ENCODE assay signal across 17 cellular contexts in the genomic region with DNA sequence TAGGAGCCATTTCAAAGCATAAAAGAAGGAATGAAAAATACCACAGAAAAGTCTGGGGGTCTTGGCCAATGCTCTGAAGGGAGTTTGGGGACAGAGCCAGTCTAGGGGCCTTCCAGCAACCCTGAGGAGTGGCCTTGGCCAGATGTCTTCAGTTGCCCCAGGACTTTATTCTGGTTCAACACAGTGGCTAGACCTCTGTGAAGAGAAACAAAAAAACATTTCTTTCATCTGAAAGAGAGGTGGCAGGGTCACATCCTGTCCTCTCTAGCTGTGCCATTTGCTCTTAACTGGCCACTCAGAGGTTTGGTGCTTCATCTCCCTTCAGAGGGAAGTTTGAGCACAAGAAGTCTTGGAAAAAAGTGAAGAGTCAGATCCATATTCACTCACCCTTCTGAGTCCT.
A peak's percentile ranks its signal among the peaks of the same experiment; 100 is the strongest.
DNase-seq lines count a peak whose midpoint lies in the region; ATAC-seq, FAIRE-seq and TF ChIP-seq lines count a peak whose summit lies in the region.
"Had no signal": no experiment of that assay in that cellular context is flagged by ENCODE, and none has a peak within 500 bp of the region (broad histone marks: within the 10 kb centered on the region; RNA-seq: fewer than 3 reads in every experiment).

No MANE protein-coding gene starts in this region.

- H4K8ac ChIP-seq in H1 (ENCODE audit: extremely low read depth, insufficient read depth, low read length), result no peak overlapping the region

- H3K4me3 Mint-ChIP-seq in GM23338 (no peak overlapping the region), T-cell (no peak overlapping the region)
- H3K4me3 Mint-ChIP-seq: CD4-positive, CD25-positive, alpha-beta regulatory T cell had no signal

- TF ChIP-seq CTCF in GM23338 (conservative IDR thresholded peaks at IDR 0.05; ENCODE audit: low read depth in 2 of 2) (no peak), H1 (IDR thresholded peaks at IDR 0.05; ENCODE audit: control extremely low read depth in 1 of 3, insufficient read depth in 1 of 3, low read depth in 1 of 3, low read length in 3 of 3) (no peak), ovary (IDR thresholded peaks at IDR 0.05) (no peak)

- H3K9me3 Mint-ChIP-seq in GM23338 (peaks cover 49% of the 10 kb centered on the region), T-cell (no peaks in the 10 kb centered on the region)

- H3K4ac ChIP-seq in H1 (replicated peaks; ENCODE audit: insufficient read length, low read depth, low read length), result no peak overlapping the region

- H3K27ac ChIP-seq in BLaER1, result no peak overlapping the region
- H3K27ac ChIP-seq in GM23338 (ENCODE audit: low read depth), result peak overlapping the region; percentile 56
- peak overlapping the region; percentile 68; the same call in 1 of the 2 replicates for H3K27ac ChIP-seq in HUES64 (ENCODE audit: low read depth, low read length)
- H3K27ac ChIP-seq in H1 (ENCODE audit: low read depth, low read length), result no peak overlapping the region
- H3K27ac ChIP-seq in ovary, result no peak overlapping the region
- H3K27ac ChIP-seq: 22Rv1, GM23248 had no signal

- FAIRE-seq in H1 (lab: Jason Lieb, UNC), result no peak
- FAIRE-seq: GM12892, HepG2 had no signal

- H3K4me2 ChIP-seq in BLaER1, result peak overlapping the region; percentile 47; the same call in 1 of the 2 replicates
- no peak overlapping the region for H3K4me2 ChIP-seq in GM23338
- H3K4me2 ChIP-seq in H1 (ENCODE audit: insufficient read depth in 1 of 2, low read depth in 2 of 2, low read length in 2 of 2), result no peak overlapping the region

- peaks cover 7% of the 10 kb centered on the region; the same call in 1 of the 2 replicates for H3K9me2 ChIP-seq in GM23338 (ENCODE audit: insufficient read depth)

- TF ChIP-seq EP300 in H1 (IDR thresholded peaks at IDR 0.05; ENCODE audit: borderline replicate concordance in 1 of 2, low read depth in 2 of 2, low read length in 2 of 2) (no peak), ovary (IDR thresholded peaks at IDR 0.05) (no peak)

- H4K5ac ChIP-seq in H1 (ENCODE audit: insufficient read length, low read depth, low read length), result no peak overlapping the region

- H3K36me3 Mint-ChIP-seq in GM23338 (ENCODE audit: low read depth), result peaks cover 63% of the 10 kb centered on the region
- H3K36me3 Mint-ChIP-seq in T-cell, result no peaks in the 10 kb centered on the region
- H3K36me3 Mint-ChIP-seq: CD4-positive, CD25-positive, alpha-beta regulatory T cell had no signal

- intact Hi-C loops in ovary (cut with DNase I), result no loop called here

- H2BK120ac ChIP-seq in H1 (replicated peaks; ENCODE audit: low read depth, low read length), result no peak overlapping the region

- H3K79me1 ChIP-seq in H1 (ENCODE audit: low read depth, low read length), result no peaks in the 10 kb centered on the region

- H3K79me2 ChIP-seq in GM23338 (replicated peaks; ENCODE audit: insufficient read depth) (no peaks in the 10 kb centered on the region), H1 (ENCODE audit: control insufficient read depth in 1 of 2, insufficient read depth in 2 of 2, low read length in 2 of 2) (no peaks in the 10 kb centered on the region)

- 0 out of 2 replicates have a peak overlapping the region, but pooled peaks have one; percentile 55 for H2BK20ac ChIP-seq in H1 (ENCODE audit: low read length)

- DNase-seq in GM23338 (ENCODE audit: low spot score) (peak; percentile 3), H1 (ENCODE audit: low read depth in 1 of 2, low spot score in 2 of 2) (no peak), NCI-H69 (lab: John Stamatoyannopoulos, UW) (no peak), T-cell (no peak), ovary (no peak)
- DNase-seq: Calu3; CD4-positive, CD25-positive, alpha-beta regulatory T cell; DMS79 treated with DMSO at 0.1 percent for 48 hours; GDM1; GM23248 had no signal

- no peak overlapping the region for H3K27ac Mint-ChIP-seq in GM23338
- H3K27ac Mint-ChIP-seq in T-cell, result no peak overlapping the region
- H3K27ac Mint-ChIP-seq: CD4-positive, CD25-positive, alpha-beta regulatory T cell had no signal

- no peak for TF ChIP-seq RAD21 in H1 (IDR thresholded peaks at IDR 0.05 in 1 of 2, conservative IDR thresholded peaks at IDR 0.05 in 1 of 2; ENCODE audit: low read depth in 2 of 2, low read length in 2 of 2)

- H3K9me3 ChIP-seq in BLaER1 (peaks cover 24% of the 10 kb centered on the region), HUES64 (ENCODE audit: insufficient read depth, low read depth, low read length) (peaks cover 28% of the 10 kb centered on the region), H1 (ENCODE audit: insufficient read depth in 2 of 2, low read depth in 1 of 2, low read length in 1 of 2) (peaks cover 18 to 21% of the 10 kb centered on the region in 2 experiments), ovary (no peaks in the 10 kb centered on the region)
- H3K9me3 ChIP-seq: HAP-1 had no signal

- H2BK15ac ChIP-seq in H1 (ENCODE audit: low read length), result no peak overlapping the region

- H3K27me3 ChIP-seq in BLaER1 (no peaks in the 10 kb centered on the region), GM23338 (ENCODE audit: insufficient read depth) (no peaks in the 10 kb centered on the region), HUES64 (ENCODE audit: insufficient read depth, low read length) (no peaks in the 10 kb centered on the region), H1 (replicated peaks in 1 of 4; ENCODE audit: control insufficient read depth in 3 of 4, extremely low read depth in 1 of 4, insufficient read depth in 3 of 4, low read length in 3 of 4) (no peaks in the 10 kb centered on the region), ovary (no peaks in the 10 kb centered on the region)

- no peak overlapping the region for H3K23ac ChIP-seq in H1 (ENCODE audit: insufficient read length)

- H3K36me3 ChIP-seq in BLaER1 (no peaks in the 10 kb centered on the region), GM23338 (ENCODE audit: insufficient read depth) (peaks cover 14% of the 10 kb centered on the region; the same call in 1 of the 2 replicates), HUES64 (ENCODE audit: insufficient read depth, low read length) (no peaks in the 10 kb centered on the region), H1 (ENCODE audit: control insufficient read depth in 2 of 4, insufficient read depth in 4 of 4, low read length in 3 of 4) (peaks cover 0 to 13% (median 0%) of the 10 kb centered on the region in 4 experiments; a peak in 3 of 8 replicates), ovary (no peaks in the 10 kb centered on the region)
- H3K36me3 ChIP-seq: HAP-1 had no signal

- peaks cover 18% of the 10 kb centered on the region for H3K4me1 ChIP-seq in BLaER1
- H3K4me1 ChIP-seq in GM23338 (ENCODE audit: insufficient read depth), result peaks cover 4% of the 10 kb centered on the region; the same call in 1 of the 2 replicates
- peaks cover 18% of the 10 kb centered on the region; the same call in 1 of the 2 replicates for H3K4me1 ChIP-seq in HUES64 (ENCODE audit: insufficient read depth, low read length)
- H3K4me1 ChIP-seq in H1 (replicated peaks in 1 of 4; ENCODE audit: control insufficient read depth in 3 of 4, insufficient read depth in 4 of 4, low read length in 3 of 4), result peaks cover 0 to 3% (median 0%) of the 10 kb centered on the region in 4 experiments; a peak in 2 of 7 replicates
- no peaks in the 10 kb centered on the region for H3K4me1 ChIP-seq in ovary (ENCODE audit: insufficient read depth)

- H4K20me1 ChIP-seq in BLaER1 (no peaks in the 10 kb centered on the region), GM23338 (replicated peaks; ENCODE audit: insufficient read depth) (no peaks in the 10 kb centered on the region), H1 (replicated peaks in 1 of 2; ENCODE audit: control insufficient read depth in 1 of 2, insufficient read depth in 2 of 2, low read length in 2 of 2) (no peaks in the 10 kb centered on the region)

- no peaks in the 10 kb centered on the region for H3F3A ChIP-seq in GM23338 (replicated peaks; ENCODE audit: low read depth)

- no peak overlapping the region for H3K9ac ChIP-seq in BLaER1
- no peak overlapping the region for H3K9ac ChIP-seq in HUES64 (ENCODE audit: low read depth, low read length)
- H3K9ac ChIP-seq in H1 (replicated peaks in 1 of 4; ENCODE audit: extremely low read depth in 1 of 4, low read depth in 3 of 4, low read length in 3 of 4), result no peak overlapping the region
- H3K9ac ChIP-seq: GM23248 had no signal

- H3K27me3 Mint-ChIP-seq in GM23338 (ENCODE audit: insufficient read depth, low read depth, poor library complexity) (no peaks in the 10 kb centered on the region), T-cell (no peaks in the 10 kb centered on the region)
- H3K27me3 Mint-ChIP-seq: CD4-positive, CD25-positive, alpha-beta regulatory T cell had no signal

- POLR2A ChIA-PET in H1 (lab: Charles Lee; ENCODE audit: partially characterized antibody) (interaction anchor here (0.8 kb wide), 1 partner anchor 28 kb away, joined by 3 read pairs; no protein-coding TSS in a partner anchor), T-cell (lab: Charles Lee) (interaction anchor here in 1 of 2 donors (1.0 kb wide), 1 partner anchor 10 kb away, joined by 3 read pairs; no protein-coding TSS in a partner anchor)

- TF ChIP-seq POLR2A in H1 (IDR thresholded peaks at IDR 0.05; ENCODE audit: control extremely low read depth in 1 of 2, low read depth in 2 of 2, low read length in 2 of 2) (no peak), ovary (IDR thresholded peaks at IDR 0.05) (no peak)

- H2AFZ ChIP-seq in GM23338, result no peak overlapping the region
- no peak overlapping the region for H2AFZ ChIP-seq in H1 (ENCODE audit: low read length)
- H2AFZ ChIP-seq: GM23248 had no signal

- H3K23me2 ChIP-seq in H1 (ENCODE audit: low read depth, low read length), result no peaks in the 10 kb centered on the region

- H2BK12ac ChIP-seq in H1 (ENCODE audit: low read depth, low read length), result no peak overlapping the region

- H2BK5ac ChIP-seq in H1 (ENCODE audit: low read depth, low read length), result peak overlapping the region; percentile 21; the same call in 1 of the 2 replicates

- H3K56ac ChIP-seq in H1 (replicated peaks; ENCODE audit: insufficient read length, low read depth, low read length), result no peak overlapping the region

- H3K14ac ChIP-seq in H1 (ENCODE audit: insufficient read length), result no peak overlapping the region

- H3K18ac ChIP-seq in H1 (ENCODE audit: extremely low read depth, low read length), result no peak overlapping the region

- ATAC-seq in GM23338 (no peak), T-cell (replicated peaks in 1 of 4) (no peak), HG03342 (IDR thresholded peaks at IDR 0.05; ENCODE audit: unreplicated experiment) (no peak)
- ATAC-seq: HepG2 had no signal

- peaks cover 12% of the 10 kb centered on the region for H3K4me1 Mint-ChIP-seq in GM23338
- peaks cover 0 to 3% (median 2%) of the 10 kb centered on the region in 3 donors for H3K4me1 Mint-ChIP-seq in T-cell

- H4K91ac ChIP-seq in H1 (replicated peaks; ENCODE audit: insufficient read length, low read length), result peak overlapping the region; percentile 49

- 0 out of 2 replicates have a peak overlapping the region, but pooled peaks have one; percentile 10 for H2AK5ac ChIP-seq in H1 (ENCODE audit: low read depth, low read length)

- CTCF ChIA-PET in H1 (lab: Charles Lee; ENCODE audit: partially characterized antibody), result no interaction called here
- CTCF ChIA-PET in T-cell (lab: Charles Lee), result no interaction called here

- H3K4me3 ChIP-seq in BLaER1 (no peak overlapping the region), GM23338 (no peak overlapping the region), HUES64 (ENCODE audit: low read length) (no peak overlapping the region), H1 (ENCODE audit: extremely low read depth in 1 of 4, insufficient read depth in 2 of 4, low read depth in 3 of 4, low read length in 4 of 4) (no peak overlapping the region), ovary (no peak overlapping the region)
- H3K4me3 ChIP-seq: GM23248, HAP-1 had no signal

Comparison
In these comparisons a context has a peak if more than half of its experiments do, and no peak if none do; other contexts are left out.
1. H3K27ac ChIP-seq: peak in GM23338 (single experiment) and HUES64 (single experiment); none in BLaER1 (single experiment), H1 (single experiment) and ovary (0 of 2).